In genomic region chr1:24586970-24587820, GRCh38 we compare ENCODE assay signal across 9 cellular contexts.
DNase-seq lines count a peak whose midpoint lies in the region; ATAC-seq and TF ChIP-seq lines count a peak whose summit lies in the region.
"Had no signal": no experiment of that assay in that cellular context is flagged by ENCODE, and none has a peak within 500 bp of the region (broad histone marks: within the 10 kb centered on the region; RNA-seq: fewer than 3 reads in every experiment).

No MANE protein-coding gene starts in this region.

- no peak for ATAC-seq in GM18505 (IDR thresholded peaks at IDR 0.05; ENCODE audit: unreplicated experiment)

- peak; percentile 49 to 80 for DNase-seq in NOMO-1 (lab: John Stamatoyannopoulos, UW; ENCODE audit: unreplicated experiment in 2 of 2)
- no peak for DNase-seq in NOMO-1 treated with dmso at 0.1 percent for 144 hours (lab: John Stamatoyannopoulos, UW; ENCODE audit: unreplicated experiment)
- DNase-seq in NCI-H1417 (lab: John Stamatoyannopoulos, UW), result peak; percentile 33 to 77 (median 75)
- DNase-seq in SW480 (ENCODE audit: low spot score), result peak; percentile 66
- peak; percentile 39 for DNase-seq in astrocyte of the cerebellum (ENCODE audit: low read depth)
- peak; percentile 43 for DNase-seq in iPS DF 6.9 (ENCODE audit: low read depth, low spot score)
- DNase-seq in stimulated activated CD4-positive, alpha-beta T cell treated with anti-CD3 and anti-CD28 coated beads, Interleukin-15, amount 100 ng/mL, for 48 hours (ENCODE audit: low read depth in 2 of 2), result peak; percentile 24 to 39

- no peak overlapping the region for H3K27ac ChIP-seq in iPS DF 6.9 (ENCODE audit: low read length)
- H3K27ac ChIP-seq: epithelial cell of prostate had no signal

- H3K36me3 ChIP-seq in iPS DF 6.9 (ENCODE audit: control insufficient read depth, insufficient read depth, low read length), result no peaks in the 10 kb centered on the region

- WGBS in iPS DF 6.9 (ENCODE audit: insufficient coverage, insufficient read length), result no CpG with 5 or more reads among the region's 9 CpGs

- TF ChIP-seq POLR2A in GM18505 (IDR thresholded peaks at IDR 0.05; ENCODE audit: borderline replicate concordance, extremely low read depth, insufficient read depth, insufficient read length), result no peak

- H3K4me1 ChIP-seq in iPS DF 6.9 (ENCODE audit: control insufficient read depth, insufficient read depth, low read length), result peaks cover 3% of the 10 kb centered on the region; the same call in 1 of the 2 replicates

- H3K4me3 ChIP-seq in astrocyte of the cerebellum (ENCODE audit: low read depth, low read length) (no peak overlapping the region), iPS DF 6.9 (ENCODE audit: low read length) (no peak overlapping the region)

- no peaks in the 10 kb centered on the region for H3K27me3 ChIP-seq in iPS DF 6.9 (ENCODE audit: control insufficient read depth, insufficient read depth, low read length)

- in situ Hi-C loops in astrocyte of the cerebellum (cut with HindIII; ENCODE audit: low sequenced_read_pairs), result no loop called here

- H3K9me3 ChIP-seq in iPS DF 6.9 (ENCODE audit: control insufficient read depth, insufficient read depth, low read length), result no peaks in the 10 kb centered on the region

- peak; percentile 82 for TF ChIP-seq CTCF in astrocyte of the cerebellum (IDR thresholded peaks at IDR 0.05; ENCODE audit: low read depth, low read length, missing control alignments)
